In genomic region chr3:135432402-135432801, GRCh38 we compare ENCODE assay signal across 8 cellular contexts.
"Had no signal": no experiment of that assay in that cellular context is flagged by ENCODE, and none has a peak within 500 bp of the region (broad histone marks: within the 10 kb centered on the region; RNA-seq: fewer than 3 reads in every experiment).

No MANE protein-coding gene starts in this region.

- H2AFZ ChIP-seq: GM23248 had no signal

- H3K4me2 ChIP-seq: KMS-11 had no signal

- H3K27ac Mint-ChIP-seq: H9 had no signal

- FAIRE-seq: H54, HTR-8/SVneo had no signal

- H3K4me3 ChIP-seq: GM23248 had no signal

- DNase-seq: GM23248, GOT3, H9, HCEC 1CT, KBM-7 had no signal

- H3K9ac ChIP-seq: GM23248, KMS-11 had no signal

- H3K27ac ChIP-seq: GM23248, KMS-11 had no signal
